Comparison of ENCODE assay signal across 8 cellular contexts in genomic region chr12:1634590-1635191, GRCh38. TPM values are rescaled to one million over a fixed set of nuclear protein-coding genes. Genes with fewer than 3 reads are reported as not detected.
DNase-seq lines count a peak whose midpoint lies in the region; ATAC-seq, FAIRE-seq and TF ChIP-seq lines count a peak whose summit lies in the region.

No MANE protein-coding gene starts in this region.

- CTCF ChIA-PET in IMR-90 (lab: Yijun Ruan, JAX), result interaction anchor here (0.8 to 1.4 kb wide), 7 partner anchors 13 to 156 kb away, joined by 3 to 7 read pairs (median 3); no protein-coding TSS in a partner anchor

- H3K18ac ChIP-seq in IMR-90 (ENCODE audit: low read depth, low read length), result no peak overlapping the region

- ATAC-seq in IMR-90 (ENCODE audit: low read depth) (peak; percentile 76), HG03045 (IDR thresholded peaks at IDR 0.05; ENCODE audit: unreplicated experiment) (no peak)

- H3K4me1 ChIP-seq in IMR-90 (ENCODE audit: control insufficient read depth, insufficient read depth, low read length), result peaks cover 10% of the 10 kb centered on the region

- H3K27me3 Mint-ChIP-seq in osteocyte (ENCODE audit: unreplicated experiment), result no peaks in the 10 kb centered on the region

- H3K36me3 Mint-ChIP-seq in osteocyte (ENCODE audit: unreplicated experiment), result peaks cover 19% of the 10 kb centered on the region

- H2BK5ac ChIP-seq in IMR-90 (ENCODE audit: low read depth, low read length, poor library complexity, severe bottlenecking), result no peak overlapping the region

- H3K9me3 Mint-ChIP-seq in osteocyte (ENCODE audit: unreplicated experiment), result no peaks in the 10 kb centered on the region

- H4K5ac ChIP-seq in IMR-90 (ENCODE audit: low read depth, low read length), result no peak overlapping the region

- no peak overlapping the region for H3K27ac Mint-ChIP-seq in osteocyte (ENCODE audit: unreplicated experiment)

- H2BK120ac ChIP-seq in IMR-90 (ENCODE audit: low read depth, low read length), result no peak overlapping the region

- no peaks in the 10 kb centered on the region for H3K9me1 ChIP-seq in IMR-90 (ENCODE audit: insufficient read depth, low read length)

- TF ChIP-seq POLR2A in IMR-90 (IDR thresholded peaks at IDR 0.05; ENCODE audit: low read depth, low read length), result no peak

- no peaks in the 10 kb centered on the region for H3K9me3 ChIP-seq in IMR-90 (ENCODE audit: control insufficient read depth, insufficient read depth, low read length)

- FAIRE-seq in frontal cortex (lab: Jason Lieb, UNC), result no peak

- no peak overlapping the region for H3K4me2 ChIP-seq in IMR-90 (ENCODE audit: low read depth, low read length)

- TF ChIP-seq RAD21 in IMR-90 (IDR thresholded peaks at IDR 0.05; ENCODE audit: low read length), result peak; percentile 67

- peaks cover 6% of the 10 kb centered on the region; the same call in 1 of the 2 replicates for H3K36me3 ChIP-seq in IMR-90 (ENCODE audit: control insufficient read depth, insufficient read depth, low read length)

- H3K27ac ChIP-seq in IMR-90 (ENCODE audit: insufficient read depth, low read length), result no peak overlapping the region

- no peak overlapping the region for H3K9ac ChIP-seq in IMR-90 (ENCODE audit: low read depth, low read length)

- no peak overlapping the region for H3K4me3 Mint-ChIP-seq in osteocyte (ENCODE audit: unreplicated experiment)

- no peak overlapping the region for H3K4me3 ChIP-seq in IMR-90 (ENCODE audit: insufficient read depth, low read depth, low read length)

- H4K20me1 ChIP-seq in IMR-90 (ENCODE audit: insufficient read depth, low read length), result peaks cover 22% of the 10 kb centered on the region; the same call in 1 of the 2 replicates

- no TSS peak for BruUV-seq in IMR-90 (replicated peaks; lab: Mats Ljungman, UMichigan)

- in situ Hi-C loops in IMR-90 (cut with MboI; ENCODE audit: low sequenced_read_pairs), result no loop called here

- H3K79me1 ChIP-seq in IMR-90 (ENCODE audit: low read depth in 1 of 2, low read length in 2 of 2), result peaks cover 4 to 56% of the 10 kb centered on the region in 2 experiments; a peak in 3 of 4 replicates

- H2AFZ ChIP-seq in IMR-90 (replicated peaks; ENCODE audit: low read length, poor library complexity), result no peak overlapping the region

- H2BK20ac ChIP-seq in IMR-90 (ENCODE audit: low read depth, low read length), result no peak overlapping the region

- H2AK5ac ChIP-seq in IMR-90 (ENCODE audit: low read depth, low read length), result no peak overlapping the region

- intact Hi-C loops in IMR-90 (cut with micrococcal nuclease), result loop anchor here (5.0 kb wide), 1 partner anchor 158 kb away; no protein-coding TSS in a partner anchor

- no peak overlapping the region for H4K91ac ChIP-seq in IMR-90 (ENCODE audit: insufficient read depth, low read depth, low read length)

- POLR2A ChIA-PET in IMR-90 (lab: Charles Lee; ENCODE audit: unreplicated experiment), result no interaction called here

- TF ChIP-seq CTCF in IMR-90 (conservative IDR thresholded peaks at IDR 0.05; ENCODE audit: low read depth, low read length), result peak; percentile 78
- peak; percentile 87 for TF ChIP-seq CTCF in osteocyte (IDR thresholded peaks at IDR 0.05)

- WGBS in IMR-90 (ENCODE audit: extremely low coverage in 2 of 2, insufficient read length in 1 of 2), 2 experiments, result 61% methylated on average over 11 of the region's 16 CpGs; no CpG with 5 or more reads in 1 of the 2 experiments

- no peak overlapping the region for H2AK9ac ChIP-seq in IMR-90 (replicated peaks; ENCODE audit: low read depth, low read length, poor library complexity)

- H3K14ac ChIP-seq in IMR-90 (replicated peaks; ENCODE audit: low read depth, low read length), result no peak overlapping the region

- peak; percentile 85 for DNase-seq in D341Med (ENCODE audit: low spot score)
- peak; percentile 69 for DNase-seq in IMR-90
- DNase-seq in RPMI8226, result peak; percentile 77
- DNase-seq in activated effector memory CD4-positive, alpha-beta T cell treated with anti-CD3 and anti-CD28 coated beads, Interleukin-2, amount 50 U/mL, for 16 hours, result peak; percentile 84
- DNase-seq in frontal cortex (ENCODE audit: low spot score in 2 of 2), result peak; percentile 80
- peak; percentile 88 for DNase-seq in osteocyte (ENCODE audit: extremely low spot score, unreplicated experiment)
- peak; percentile 78 for DNase-seq in ureter (ENCODE audit: low spot score)

- dilution Hi-C loops in IMR-90 (cut with HindIII; ENCODE audit: low sequenced_read_pairs, unreplicated experiment), result no loop called here

- no peak overlapping the region for H4K8ac ChIP-seq in IMR-90 (ENCODE audit: low read depth in 2 of 2, low read length in 2 of 2)

- H3K27me3 ChIP-seq in IMR-90 (ENCODE audit: control insufficient read depth, insufficient read depth, low read length), result no peaks in the 10 kb centered on the region

- no peak overlapping the region for H3K56ac ChIP-seq in IMR-90 (ENCODE audit: extremely low read depth, insufficient read depth, low read length)

- no peak overlapping the region for H3K4ac ChIP-seq in IMR-90 (ENCODE audit: low read depth, low read length)

- H2BK15ac ChIP-seq in IMR-90 (ENCODE audit: low read depth, low read length), result no peak overlapping the region

- no peak overlapping the region for H3K23ac ChIP-seq in IMR-90 (ENCODE audit: low read depth, low read length)

- H3K4me1 Mint-ChIP-seq in osteocyte (ENCODE audit: unreplicated experiment), result peaks cover 24% of the 10 kb centered on the region

TF ChIP-seq in IMR-90, 13 proteins besides CTCF, POLR2A, EP300 and RAD21:
- TF ChIP-seq RFX5 (IDR thresholded peaks at IDR 0.05; ENCODE audit: low read depth, low read length) (no peak), SMC3 (IDR thresholded peaks at IDR 0.05; ENCODE audit: low read depth, low read length) (peak; percentile 70)

RNA-seq across cellular contexts. Expression of gene WNT5B, which starts 5.7 kb away (rescaled TPM):
- total RNA-seq in IMR-90 (2012; rRNA removed) (96.1 and 102 TPM in 2 replicates), frontal cortex (22.0 TPM), osteocyte (88.7 and 99.5 TPM in 2 replicates), ureter (7.2 TPM)
- 83.7 and 98.8 TPM in 2 replicates for polyA plus RNA-seq in IMR-90 (2012; rRNA removed)
- polyA plus RNA-seq in IMR-90 (2012; cell fraction: cytosol; rRNA removed), result 77.8 and 101 TPM in 2 replicates
- polyA plus RNA-seq in IMR-90 (2012; cell fraction: nucleus; rRNA removed; ENCODE audit: low replicate concordance), result 49.1 and 91.4 TPM in 2 replicates

RNA-seq across cellular contexts. Expression of gene FBXL14, which starts 40.3 kb away (rescaled TPM):
- total RNA-seq in IMR-90 (2012; rRNA removed), result 4.7 TPM in 2 replicates
- 7.3 and 8.8 TPM in 2 replicates for polyA plus RNA-seq in IMR-90 (2012; rRNA removed)
- polyA plus RNA-seq in IMR-90 (2012; cell fraction: cytosol; rRNA removed), result 2.2 and 9.6 TPM in 2 replicates
- 2.8 and 5.8 TPM in 2 replicates for polyA plus RNA-seq in IMR-90 (2012; cell fraction: nucleus; rRNA removed; ENCODE audit: low replicate concordance)
- 17.5 TPM for total RNA-seq in frontal cortex
- 9.1 and 9.4 TPM in 2 replicates for total RNA-seq in osteocyte
- total RNA-seq in ureter, result 12.8 TPM

RNA-seq across cellular contexts. Expression of gene ADIPOR2, which starts 56.2 kb away (rescaled TPM):
- total RNA-seq in IMR-90 (2012; rRNA removed) (24.9 and 27.2 TPM in 2 replicates), frontal cortex (23.2 TPM), osteocyte (40.2 and 43.5 TPM in 2 replicates), ureter (46.6 TPM)
- 18.4 and 20.0 TPM in 2 replicates for polyA plus RNA-seq in IMR-90 (2012; rRNA removed)
- polyA plus RNA-seq in IMR-90 (2012; cell fraction: cytosol; rRNA removed), result 7.1 and 11.4 TPM in 2 replicates
- polyA plus RNA-seq in IMR-90 (2012; cell fraction: nucleus; rRNA removed; ENCODE audit: low replicate concordance), result 5.3 and 24.2 TPM in 2 replicates
